In genomic region chr7:75738604-75738974, GRCh38 we compare ENCODE assay signal across 1 cellular context.
TF ChIP-seq lines count a peak whose summit lies in the region.

Gene HIP1, minus strand, starts transcription at chr7:75738941. Its CDS starts 21 bp downstream, at chr7:75738920.

TF ChIP-seq in GM23338, 12 proteins besides CTCF, POLR2A, EP300 and RAD21 (continued from another document):
- TF ChIP-seq, protein P1, sequence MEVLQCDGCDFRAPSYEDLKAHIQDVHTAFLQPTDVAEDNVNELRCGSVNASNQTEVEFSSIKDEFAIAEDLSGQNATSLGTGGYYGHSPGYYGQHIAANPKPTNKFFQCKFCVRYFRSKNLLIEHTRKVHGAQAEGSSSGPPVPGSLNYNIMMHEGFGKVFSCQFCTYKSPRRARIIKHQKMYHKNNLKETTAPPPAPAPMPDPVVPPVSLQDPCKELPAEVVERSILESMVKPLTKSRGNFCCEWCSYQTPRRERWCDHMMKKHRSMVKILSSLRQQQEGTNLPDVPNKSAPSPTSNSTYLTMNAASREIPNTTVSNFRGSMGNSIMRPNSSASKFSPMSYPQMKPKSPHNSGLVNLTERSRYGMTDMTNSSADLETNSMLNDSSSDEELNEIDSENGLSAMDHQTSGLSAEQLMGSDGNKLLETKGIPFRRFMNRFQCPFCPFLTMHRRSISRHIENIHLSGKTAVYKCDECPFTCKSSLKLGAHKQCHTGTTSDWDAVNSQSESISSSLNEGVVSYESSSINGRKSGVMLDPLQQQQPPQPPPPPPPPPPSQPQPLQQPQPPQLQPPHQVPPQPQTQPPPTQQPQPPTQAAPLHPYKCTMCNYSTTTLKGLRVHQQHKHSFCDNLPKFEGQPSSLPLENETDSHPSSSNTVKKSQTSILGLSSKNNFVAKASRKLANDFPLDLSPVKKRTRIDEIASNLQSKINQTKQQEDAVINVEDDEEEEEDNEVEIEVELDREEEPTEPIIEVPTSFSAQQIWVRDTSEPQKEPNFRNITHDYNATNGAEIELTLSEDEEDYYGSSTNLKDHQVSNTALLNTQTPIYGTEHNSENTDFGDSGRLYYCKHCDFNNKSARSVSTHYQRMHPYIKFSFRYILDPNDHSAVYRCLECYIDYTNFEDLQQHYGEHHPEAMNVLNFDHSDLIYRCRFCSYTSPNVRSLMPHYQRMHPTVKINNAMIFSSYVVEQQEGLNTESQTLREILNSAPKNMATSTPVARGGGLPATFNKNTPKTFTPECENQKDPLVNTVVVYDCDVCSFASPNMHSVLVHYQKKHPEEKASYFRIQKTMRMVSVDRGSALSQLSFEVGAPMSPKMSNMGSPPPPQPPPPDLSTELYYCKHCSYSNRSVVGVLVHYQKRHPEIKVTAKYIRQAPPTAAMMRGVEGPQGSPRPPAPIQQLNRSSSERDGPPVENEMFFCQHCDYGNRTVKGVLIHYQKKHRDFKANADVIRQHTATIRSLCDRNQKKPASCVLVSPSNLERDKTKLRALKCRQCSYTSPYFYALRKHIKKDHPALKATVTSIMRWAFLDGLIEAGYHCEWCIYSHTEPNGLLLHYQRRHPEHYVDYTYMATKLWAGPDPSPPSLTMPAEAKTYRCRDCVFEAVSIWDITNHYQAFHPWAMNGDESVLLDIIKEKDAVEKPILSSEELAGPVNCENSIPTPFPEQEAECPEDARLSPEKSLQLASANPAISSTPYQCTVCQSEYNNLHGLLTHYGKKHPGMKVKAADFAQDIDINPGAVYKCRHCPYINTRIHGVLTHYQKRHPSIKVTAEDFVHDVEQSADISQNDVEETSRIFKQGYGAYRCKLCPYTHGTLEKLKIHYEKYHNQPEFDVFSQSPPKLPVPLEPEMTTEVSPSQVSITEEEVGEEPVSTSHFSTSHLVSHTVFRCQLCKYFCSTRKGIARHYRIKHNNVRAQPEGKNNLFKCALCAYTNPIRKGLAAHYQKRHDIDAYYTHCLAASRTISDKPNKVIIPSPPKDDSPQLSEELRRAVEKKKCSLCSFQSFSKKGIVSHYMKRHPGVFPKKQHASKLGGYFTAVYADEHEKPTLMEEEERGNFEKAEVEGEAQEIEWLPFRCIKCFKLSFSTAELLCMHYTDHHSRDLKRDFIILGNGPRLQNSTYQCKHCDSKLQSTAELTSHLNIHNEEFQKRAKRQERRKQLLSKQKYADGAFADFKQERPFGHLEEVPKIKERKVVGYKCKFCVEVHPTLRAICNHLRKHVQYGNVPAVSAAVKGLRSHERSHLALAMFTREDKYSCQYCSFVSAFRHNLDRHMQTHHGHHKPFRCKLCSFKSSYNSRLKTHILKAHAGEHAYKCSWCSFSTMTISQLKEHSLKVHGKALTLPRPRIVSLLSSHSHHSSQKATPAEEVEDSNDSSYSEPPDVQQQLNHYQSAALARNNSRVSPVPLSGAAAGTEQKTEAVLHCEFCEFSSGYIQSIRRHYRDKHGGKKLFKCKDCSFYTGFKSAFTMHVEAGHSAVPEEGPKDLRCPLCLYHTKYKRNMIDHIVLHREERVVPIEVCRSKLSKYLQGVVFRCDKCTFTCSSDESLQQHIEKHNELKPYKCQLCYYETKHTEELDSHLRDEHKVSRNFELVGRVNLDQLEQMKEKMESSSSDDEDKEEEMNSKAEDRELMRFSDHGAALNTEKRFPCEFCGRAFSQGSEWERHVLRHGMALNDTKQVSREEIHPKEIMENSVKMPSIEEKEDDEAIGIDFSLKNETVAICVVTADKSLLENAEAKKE (CRISPR knock-in tag; IDR thresholded peaks at IDR 0.05) = no peak
- TF ChIP-seq NANOG (IDR thresholded peaks at IDR 0.05; ENCODE audit: borderline replicate concordance) (no peak), STAT1 (IDR thresholded peaks at IDR 0.05; ENCODE audit: unreplicated experiment) (no peak)
